In genomic region chr11:504053-504993, GRCh38 we compare ENCODE assay signal across 8 cellular contexts. TPM values are rescaled to one million over a fixed set of nuclear protein-coding genes. Genes with fewer than 3 reads are reported as not detected.
A peak's percentile ranks its signal among the peaks of the same experiment; 100 is the strongest.
DNase-seq lines count a peak whose midpoint lies in the region; ATAC-seq and TF ChIP-seq lines count a peak whose summit lies in the region.

No MANE protein-coding gene starts in this region.

- H3K4me3 ChIP-seq in lung (peak overlapping the region; percentile 40), upper lobe of left lung (peak overlapping the region; percentile 42 to 70 (median 53))

- no peaks in the 10 kb centered on the region for H3K9me3 Mint-ChIP-seq in CD4-positive, alpha-beta T cell
- no peaks in the 10 kb centered on the region for H3K9me3 Mint-ChIP-seq in central memory CD8-positive, alpha-beta T cell

- H3K4me1 Mint-ChIP-seq in CD4-positive, alpha-beta T cell (ENCODE audit: low read depth), result peaks cover 24% of the 10 kb centered on the region
- peaks cover 9% of the 10 kb centered on the region for H3K4me1 Mint-ChIP-seq in central memory CD8-positive, alpha-beta T cell

- POLR2A ChIA-PET in CD4-positive, alpha-beta T cell (lab: Charles Lee), result interaction anchor here (1.0 to 1.5 kb wide), 2 partner anchors 14 to 55 kb away, joined by 3 read pairs; no protein-coding TSS in a partner anchor

- H3K27me3 ChIP-seq in CD4-positive, alpha-beta T cell (ENCODE audit: control insufficient read depth, insufficient read depth, low read length), result no peaks in the 10 kb centered on the region
- H3K27me3 ChIP-seq in lung (ENCODE audit: control insufficient read depth, insufficient read depth) (no peaks in the 10 kb centered on the region), upper lobe of left lung (no peaks in the 10 kb centered on the region)

- TF ChIP-seq CTCF in CD4-positive, alpha-beta T cell (IDR thresholded peaks at IDR 0.05), result no peak
- TF ChIP-seq CTCF in lung (IDR thresholded peaks at IDR 0.05; ENCODE audit: control extremely low read depth, extremely low read depth), result no peak
- no peak for TF ChIP-seq CTCF in upper lobe of left lung (IDR thresholded peaks at IDR 0.05)

- intact Hi-C loops in CD4-positive, alpha-beta T cell (cut with DNase I, micrococcal nuclease), result loop anchor here in 1 of 2 experiments (10.0 kb wide), 1 partner anchor 50 kb away; the partner anchor contains the start of gene PTDSS2

- TF ChIP-seq POLR2A in upper lobe of left lung (IDR thresholded peaks at IDR 0.05), result peak in 2 of 4 donors; percentile 24 to 28

- H3K4me3 Mint-ChIP-seq in CD4-positive, alpha-beta T cell, result peak overlapping the region; percentile 81
- peak overlapping the region; percentile 29 for H3K4me3 Mint-ChIP-seq in central memory CD8-positive, alpha-beta T cell

- H3K27ac ChIP-seq in CD4-positive, alpha-beta T cell (ENCODE audit: low read depth, low read length), result no peak overlapping the region
- H3K27ac ChIP-seq in lung (ENCODE audit: low read depth in 1 of 2, low read length in 1 of 2) (peak overlapping the region; percentile 51 to 91), upper lobe of left lung (peak overlapping the region; percentile 79 to 100 (median 98))

- H3K36me3 Mint-ChIP-seq in CD4-positive, alpha-beta T cell (ENCODE audit: low read depth), result peaks cover 24% of the 10 kb centered on the region
- peaks cover 27% of the 10 kb centered on the region for H3K36me3 Mint-ChIP-seq in central memory CD8-positive, alpha-beta T cell (ENCODE audit: insufficient read depth)

- ATAC-seq in CD4-positive, alpha-beta T cell (ENCODE audit: poor library complexity), result no peak
- ATAC-seq in central memory CD8-positive, alpha-beta T cell (replicated peaks; ENCODE audit: extremely low read depth, poor library complexity, severe bottlenecking), result no peak
- ATAC-seq in lung (ENCODE audit: insufficient read depth, low FRiP score), result no peak
- ATAC-seq in upper lobe of left lung (ENCODE audit: low FRiP score in 2 of 2), result peak in 1 of 2 donors; percentile 27
- no peak for ATAC-seq in HG03342 (IDR thresholded peaks at IDR 0.05; ENCODE audit: unreplicated experiment)

- CTCF ChIA-PET in CD4-positive, alpha-beta T cell (lab: Charles Lee), result interaction anchor here (2.7 kb wide), 1 partner anchor 14 kb away, joined by 10 read pairs; no protein-coding TSS in a partner anchor

- H3K27ac Mint-ChIP-seq in CD4-positive, alpha-beta T cell, result peak overlapping the region; percentile 100
- peak overlapping the region; percentile 98 for H3K27ac Mint-ChIP-seq in central memory CD8-positive, alpha-beta T cell (ENCODE audit: low read depth)

- H3K36me3 ChIP-seq in lung (ENCODE audit: control insufficient read depth in 2 of 2, insufficient read depth in 2 of 2, low read length in 2 of 2) (peaks cover 0 to 29% of the 10 kb centered on the region in 2 donors), upper lobe of left lung (peaks cover 13 to 41% (median 37%) of the 10 kb centered on the region in 4 donors)

- H3K4me1 ChIP-seq in lung (ENCODE audit: control insufficient read depth in 2 of 2, insufficient read depth in 2 of 2, low read length in 2 of 2) (peaks cover 5 to 18% of the 10 kb centered on the region in 2 donors), upper lobe of left lung (peaks cover 43 to 57% (median 46%) of the 10 kb centered on the region in 4 donors)

- no peak for TF ChIP-seq EP300 in upper lobe of left lung (IDR thresholded peaks at IDR 0.05)

- H3K27me3 Mint-ChIP-seq in CD4-positive, alpha-beta T cell, result peaks cover 4% of the 10 kb centered on the region
- no peaks in the 10 kb centered on the region for H3K27me3 Mint-ChIP-seq in central memory CD8-positive, alpha-beta T cell

- 5 to 15% methylated on average over 68 to 72 of the region's 72 CpGs for WGBS in lung, 2 donors
- WGBS in upper lobe of left lung, 2 donors, result 14 to 40% methylated on average over 22 to 65 of the region's 72 CpGs

- H3K9me3 ChIP-seq in CD4-positive, alpha-beta T cell (ENCODE audit: control insufficient read depth, low read length), result no peaks in the 10 kb centered on the region
- H3K9me3 ChIP-seq in lung (ENCODE audit: control insufficient read depth in 2 of 2, insufficient read depth in 1 of 2, low read length in 1 of 2) (no peaks in the 10 kb centered on the region), upper lobe of left lung (no peaks in the 10 kb centered on the region)

- no peak for DNase-seq in CD4-positive, alpha-beta T cell
- DNase-seq in MV-4-11 (lab: John Stamatoyannopoulos, UW) (peak; percentile 70), lung (ENCODE audit: low spot score) (peak; percentile 58), upper lobe of left lung (peak; percentile 55 to 92), NCI-H510A treated with DMSO at 0.1 percent for 48 hours (lab: John Stamatoyannopoulos, UW) (no peak), NCI-H526 treated with DMSO at 0.1 percent for 48 hours (lab: John Stamatoyannopoulos, UW) (no peak)
- DNase-seq in central memory CD8-positive, alpha-beta T cell (ENCODE audit: low spot score in 2 of 2), result no peak

RNA-seq across cellular contexts. Expression of gene RNH1, which starts 2.7 kb away (rescaled TPM):
- total RNA-seq in CD4-positive, alpha-beta T cell, result 100 to 1,000 TPM; 131 to 132 TPM
- total RNA-seq in lung, result 100 to 1,000 TPM; 152 to 313 TPM
- polyA plus RNA-seq in lung, result 100 to 1,000 TPM; 153 to 315 TPM
- total RNA-seq in upper lobe of left lung, result 100 to 1,000 TPM; 236 to 374 (median 339) TPM

RNA-seq across cellular contexts. Expression of gene HRAS, which starts 31.1 kb away (rescaled TPM):
- 10 to 100 TPM; 23.7 to 23.9 TPM for total RNA-seq in CD4-positive, alpha-beta T cell
- 10 to 100 TPM; 20.5 to 73.5 TPM for total RNA-seq in lung
- 100 to 1,000 TPM in 1 of 2 donors, 10 to 100 TPM in 1; 65.8 to 133 TPM for polyA plus RNA-seq in lung
- total RNA-seq in upper lobe of left lung, result 10 to 100 TPM; 45.5 to 85.0 (median 59.9) TPM

RNA-seq across cellular contexts. Expression of gene LRRC56, which starts 33.0 kb away (rescaled TPM):
- 1 to 10 TPM; 2.4 TPM for total RNA-seq in CD4-positive, alpha-beta T cell
- 10 to 100 TPM in 1 of 2 donors, 1 to 10 TPM in 1; 3.4 to 11.7 TPM for total RNA-seq in lung
- polyA plus RNA-seq in lung, result 1 to 10 TPM; 3.8 to 5.7 TPM
- 10 to 100 TPM in 1 of 6 donors, 1 to 10 TPM in 5; 3.5 to 11.5 (median 5.8) TPM for total RNA-seq in upper lobe of left lung

RNA-seq across cellular contexts. Expression of gene PTDSS2, which starts 54.2 kb away (rescaled TPM):
- 10 to 100 TPM; 15.2 to 18.4 TPM for total RNA-seq in CD4-positive, alpha-beta T cell
- 10 to 100 TPM; 26.8 to 29.4 TPM for total RNA-seq in lung
- 10 to 100 TPM; 20.4 to 36.5 TPM for polyA plus RNA-seq in lung
- total RNA-seq in upper lobe of left lung, result 100 to 1,000 TPM in 1 of 6 donors, 10 to 100 TPM in 5; 29.6 to 188 (median 45.1) TPM

RNA-seq across cellular contexts. Expression of gene LMNTD2, which starts 56.2 kb away (rescaled TPM):
- 10 to 100 TPM in 1 of 2 experiments, 1 to 10 TPM in 1; 8.2 to 10.3 TPM for total RNA-seq in CD4-positive, alpha-beta T cell
- total RNA-seq in lung, result 1 to 10 TPM; 3.0 to 9.7 TPM
- 1 to 10 TPM; 2.3 to 4.6 TPM for polyA plus RNA-seq in lung
- 10 to 100 TPM in 2 of 6 donors, 1 to 10 TPM in 4; 4.6 to 32.5 (median 6.7) TPM for total RNA-seq in upper lobe of left lung

Comparison
In these comparisons a context has a peak if more than half of its experiments do, and no peak if none do; other contexts are left out.
1. DNase-seq: peak in MV-4-11 (single experiment), lung (single experiment) and upper lobe of left lung (2 of 2); none in CD4-positive, alpha-beta T cell (0 of 10), central memory CD8-positive, alpha-beta T cell (0 of 2), NCI-H510A treated with DMSO at 0.1 percent for 48 hours (single experiment) and NCI-H526 treated with DMSO at 0.1 percent for 48 hours (single experiment).